In the genomic region with DNA sequence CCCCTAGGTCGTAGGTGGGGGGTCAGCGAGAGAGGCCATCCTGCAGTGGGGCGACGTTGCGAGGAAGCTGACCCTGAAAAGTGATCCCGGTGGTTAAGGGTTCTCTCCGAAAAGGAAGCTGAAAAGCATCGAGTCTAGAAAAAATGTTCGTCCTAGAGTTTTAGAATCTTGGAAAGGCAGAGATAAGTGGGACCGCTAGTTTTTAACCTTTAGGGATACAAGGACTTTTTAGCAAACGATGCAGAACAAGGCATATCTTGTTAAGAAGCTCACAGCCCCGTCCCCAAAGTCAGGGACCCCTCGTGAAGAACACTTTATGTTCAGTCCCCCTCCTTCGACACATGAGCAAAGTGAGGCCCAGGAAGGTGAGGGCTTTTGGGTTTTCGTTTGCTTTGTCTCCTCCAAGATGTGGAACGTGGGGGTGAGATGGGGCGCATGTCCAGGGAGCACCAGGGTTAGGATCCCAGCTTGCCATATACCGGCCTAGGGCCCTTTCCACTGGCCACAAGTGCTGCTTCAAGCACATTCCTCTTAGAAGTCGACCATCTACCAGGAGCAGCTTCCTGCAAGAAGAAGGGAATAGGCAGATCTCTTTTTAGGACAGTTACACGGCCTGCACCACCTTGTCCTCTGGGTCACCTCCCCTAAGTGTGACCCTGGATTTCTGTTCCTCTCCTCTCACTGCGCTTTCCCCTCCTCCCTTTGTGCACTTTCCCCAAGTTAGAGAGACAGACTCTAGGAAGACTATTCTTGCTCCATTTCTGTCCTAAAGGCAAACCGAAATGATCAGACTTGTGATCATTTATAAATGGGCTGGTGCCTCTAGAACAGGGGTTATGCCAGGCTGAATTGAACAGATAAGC, we compare ENCODE assay signal across 8 cellular contexts. TPM values are rescaled to one million over a fixed set of nuclear protein-coding genes. Genes with fewer than 3 reads are reported as not detected.
A peak's percentile ranks its signal among the peaks of the same experiment; 100 is the strongest.
DNase-seq lines count a peak whose midpoint lies in the region; ATAC-seq and TF ChIP-seq lines count a peak whose summit lies in the region.

No MANE protein-coding gene starts in this region.

- no peak for TF ChIP-seq CTCF in GM12864 (IDR thresholded peaks at IDR 0.05; ENCODE audit: low read depth, low read length, missing control alignments)
- TF ChIP-seq CTCF in left lung (IDR thresholded peaks at IDR 0.05), result no peak
- TF ChIP-seq CTCF in type B pancreatic cell (conservative IDR thresholded peaks at IDR 0.05), result no peak

- peaks cover 29% of the 10 kb centered on the region for H3K4me1 Mint-ChIP-seq in type B pancreatic cell (ENCODE audit: unreplicated experiment)

- H3K36me3 Mint-ChIP-seq in type B pancreatic cell, result peaks cover 14% of the 10 kb centered on the region

- H3K27me3 Mint-ChIP-seq in type B pancreatic cell, result peaks cover 15% of the 10 kb centered on the region

- peaks cover 0 to 15% of the 10 kb centered on the region in 2 donors for H3K4me1 ChIP-seq in left lung

- H3K4me3 ChIP-seq in GM12864 (ENCODE audit: low read depth, low read length) (peak overlapping the region; percentile 89), left lung (peak overlapping the region; percentile 68 to 97)

- intact Hi-C loops in left lung (cut with DNase I), result no loop called here

- peaks cover 6% of the 10 kb centered on the region for H3K9me3 Mint-ChIP-seq in type B pancreatic cell

- H3K4me3 Mint-ChIP-seq in type B pancreatic cell, result peak overlapping the region; percentile 94

- H3K9me3 ChIP-seq in left lung, result no peaks in the 10 kb centered on the region

- H3K36me3 ChIP-seq in left lung, result no peaks in the 10 kb centered on the region

- H3K27ac Mint-ChIP-seq in type B pancreatic cell, result peak overlapping the region; percentile 77

- no peak overlapping the region for H3K27ac ChIP-seq in left lung

- no peak for ATAC-seq in left lung

- DNase-seq in GM12864 (ENCODE audit: low read depth) (no peak), HuH-7 (ENCODE audit: low spot score) (peak; percentile 20), astrocyte of the hippocampus (ENCODE audit: low read depth, low spot score) (peak; percentile 18), left lung (no peak), type B pancreatic cell (ENCODE audit: extremely low spot score, unreplicated experiment) (no peak), COLO829 (ENCODE audit: low spot score) (no peak), NCI-H1417 (lab: John Stamatoyannopoulos, UW) (no peak), HPDE6-E6E7 (ENCODE audit: extremely low spot score) (no peak)

- peaks cover 0 to 13% of the 10 kb centered on the region in 2 donors for H3K27me3 ChIP-seq in left lung

RNA-seq across cellular contexts. Expression of gene SLC35G1, which starts 1.0 kb away (rescaled TPM):
- total RNA-seq in left lung (1 to 10 TPM; 3.7 to 5.7 TPM), type B pancreatic cell (ENCODE audit: low replicate concordance) (13.9 and 21.0 TPM in 2 replicates)

Comparison
In these comparisons a context has a peak if more than half of its experiments do, and no peak if none do; other contexts are left out.
1. DNase-seq: peak in HuH-7 (single experiment) and astrocyte of the hippocampus (single experiment); none in GM12864 (single experiment), left lung (0 of 2), type B pancreatic cell (single experiment), COLO829 (single experiment), NCI-H1417 (0 of 3) and HPDE6-E6E7 (single experiment).